In the genomic region with DNA sequence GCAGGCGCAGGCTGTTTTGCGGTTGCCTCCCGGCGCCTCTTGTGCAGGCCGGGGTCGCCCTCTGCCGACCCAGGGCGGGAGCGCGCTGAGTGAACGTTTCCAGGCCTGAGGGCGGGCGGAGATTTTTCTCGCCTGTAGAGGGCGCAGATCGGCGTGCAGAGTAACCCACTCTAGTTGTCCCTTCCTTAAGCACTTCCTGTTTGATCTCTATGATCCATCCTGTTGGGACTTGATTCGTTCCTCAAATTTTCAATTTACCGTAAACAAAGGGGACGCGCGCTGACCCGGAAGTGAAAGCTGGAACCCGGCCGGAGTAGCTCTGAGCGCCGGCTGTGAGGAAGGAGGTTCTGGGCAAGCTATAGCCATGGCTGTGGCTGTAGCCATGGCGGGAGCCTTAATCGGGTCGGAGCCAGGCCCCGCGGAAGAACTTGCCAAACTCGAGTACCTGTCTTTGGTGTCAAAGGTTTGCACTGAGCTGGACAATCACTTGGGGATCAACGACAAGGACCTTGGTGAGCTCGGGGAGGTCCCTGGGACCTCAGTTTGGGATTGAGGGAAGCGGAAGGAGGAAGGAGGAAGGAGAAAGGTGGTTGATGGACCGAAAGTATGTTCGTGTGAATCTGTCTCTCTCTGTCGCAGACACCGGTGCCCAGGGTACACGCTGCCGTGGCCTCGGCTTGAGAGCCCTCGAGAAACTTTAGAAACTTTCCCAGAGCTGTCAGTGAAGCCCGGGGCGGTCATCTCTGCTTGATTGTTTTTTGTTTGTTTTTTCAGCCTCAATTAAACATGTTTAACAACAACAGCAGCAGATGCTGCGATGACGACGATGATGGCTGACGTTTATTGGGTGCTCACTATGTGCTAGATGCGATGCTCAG, we compare ENCODE assay signal across 1 cellular context.
TF ChIP-seq lines count a peak whose summit lies in the region.

TSS of gene DHX8 (plus strand) at position 302 of the 878 bp plus-strand sequence. CDS start at position 365, 63 bp downstream.

TF ChIP-seq in K562, 482 proteins besides CTCF, POLR2A, EP300 and RAD21 (continued from another document and continues in another):
- TF ChIP-seq ZBTB12 (CRISPR knock-in tag; IDR thresholded peaks at IDR 0.05) (no peak), KAT7 (CRISPR knock-in tag; IDR thresholded peaks at IDR 0.05; ENCODE audit: borderline replicate concordance) (no peak; the same call in 1 of the 2 replicates), GATA2 (CRISPR knock-in tag; IDR thresholded peaks at IDR 0.05) (no peak), ZBTB8A (IDR thresholded peaks at IDR 0.05; ENCODE audit: partially characterized antibody) (no peak), HMG20A (CRISPR knock-in tag; conservative IDR thresholded peaks at IDR 0.05) (no peak), ZNF384 (IDR thresholded peaks at IDR 0.05; ENCODE audit: low read depth, low read length) (peak; percentile 28), SAP30 (IDR thresholded peaks at IDR 0.05; ENCODE audit: borderline replicate concordance, insufficient read depth, low read depth, low read length, poor library complexity, severe bottlenecking) (peak; percentile 75), ZNF696 (CRISPR knock-in tag; conservative IDR thresholded peaks at IDR 0.05) (no peak), MTA2 (IDR thresholded peaks at IDR 0.05; ENCODE audit: low read depth) (peak; percentile 75; the same call in 1 of the 2 replicates), JUNB (CRISPR knock-in tag; conservative IDR thresholded peaks at IDR 0.05) (no peak), RBM15 (IDR thresholded peaks at IDR 0.05; ENCODE audit: insufficient read depth, low read length) (no peak), NBN (IDR thresholded peaks at IDR 0.05; ENCODE audit: low read depth) (peak; percentile 83; the same call in 1 of the 2 replicates), ZNF274 (IDR thresholded peaks at IDR 0.05; ENCODE audit: borderline replicate concordance, low read depth, low read length) (no peak), ZNF644 (tag; IDR thresholded peaks at IDR 0.05; ENCODE audit: low read depth) (no peak), RBFOX2 (IDR thresholded peaks at IDR 0.05; ENCODE audit: low read depth, low read length) (peak; percentile 82), MYC (IDR thresholded peaks at IDR 0.05; ENCODE audit: low read depth, low read length) (peak; percentile 73; the same call in 1 of the 2 replicates), MYC (CRISPR knock-in tag; IDR thresholded peaks at IDR 0.05; ENCODE audit: borderline replicate concordance, low read depth) (no peak), CEBPB (tag; IDR thresholded peaks at IDR 0.05) (no peak), OTX1 (CRISPR knock-in tag; IDR thresholded peaks at IDR 0.05) (no peak), SETDB1 (IDR thresholded peaks at IDR 0.05; ENCODE audit: low read length) (peak; percentile 13), ZNF311 (CRISPR knock-in tag; IDR thresholded peaks at IDR 0.05) (no peak), KAT8 (IDR thresholded peaks at IDR 0.05; ENCODE audit: low read depth) (0 out of 2 replicates have a peak, but pooled peaks have one; percentile 57), RERE (CRISPR knock-in tag; IDR thresholded peaks at IDR 0.05; ENCODE audit: borderline replicate concordance) (no peak), BRF1 (IDR thresholded peaks at IDR 0.05; ENCODE audit: borderline replicate concordance, extremely low read depth, insufficient read length) (no peak), CBX2 (IDR thresholded peaks at IDR 0.05; ENCODE audit: insufficient read depth, low read length, poor library complexity, severe bottlenecking) (no peak), ZNF766 (CRISPR knock-in tag; conservative IDR thresholded peaks at IDR 0.05) (no peak), ZNF24 (IDR thresholded peaks at IDR 0.05) (peak; percentile 63), ZC3H8 (IDR thresholded peaks at IDR 0.05) (0 out of 2 replicates have a peak, but pooled peaks have one; percentile 82)
- TF ChIP-seq, protein P1, sequence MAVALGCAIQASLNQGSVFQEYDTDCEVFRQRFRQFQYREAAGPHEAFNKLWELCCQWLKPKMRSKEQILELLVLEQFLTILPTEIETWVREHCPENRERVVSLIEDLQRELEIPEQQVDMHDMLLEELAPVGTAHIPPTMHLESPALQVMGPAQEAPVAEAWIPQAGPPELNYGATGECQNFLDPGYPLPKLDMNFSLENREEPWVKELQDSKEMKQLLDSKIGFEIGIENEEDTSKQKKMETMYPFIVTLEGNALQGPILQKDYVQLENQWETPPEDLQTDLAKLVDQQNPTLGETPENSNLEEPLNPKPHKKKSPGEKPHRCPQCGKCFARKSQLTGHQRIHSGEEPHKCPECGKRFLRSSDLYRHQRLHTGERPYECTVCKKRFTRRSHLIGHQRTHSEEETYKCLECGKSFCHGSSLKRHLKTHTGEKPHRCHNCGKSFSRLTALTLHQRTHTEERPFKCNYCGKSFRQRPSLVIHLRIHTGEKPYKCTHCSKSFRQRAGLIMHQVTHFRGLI (CRISPR knock-in tag; IDR thresholded peaks at IDR 0.05), result no peak
- TF ChIP-seq, protein P2, sequence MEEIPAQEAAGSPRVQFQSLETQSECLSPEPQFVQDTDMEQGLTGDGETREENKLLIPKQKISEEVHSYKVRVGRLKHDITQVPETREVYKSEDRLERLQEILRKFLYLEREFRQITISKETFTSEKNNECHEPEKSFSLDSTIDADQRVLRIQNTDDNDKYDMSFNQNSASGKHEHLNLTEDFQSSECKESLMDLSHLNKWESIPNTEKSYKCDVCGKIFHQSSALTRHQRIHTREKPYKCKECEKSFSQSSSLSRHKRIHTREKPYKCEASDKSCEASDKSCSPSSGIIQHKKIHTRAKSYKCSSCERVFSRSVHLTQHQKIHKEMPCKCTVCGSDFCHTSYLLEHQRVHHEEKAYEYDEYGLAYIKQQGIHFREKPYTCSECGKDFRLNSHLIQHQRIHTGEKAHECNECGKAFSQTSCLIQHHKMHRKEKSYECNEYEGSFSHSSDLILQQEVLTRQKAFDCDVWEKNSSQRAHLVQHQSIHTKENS (CRISPR knock-in tag; IDR thresholded peaks at IDR 0.05), result no peak
- TF ChIP-seq, protein P3, sequence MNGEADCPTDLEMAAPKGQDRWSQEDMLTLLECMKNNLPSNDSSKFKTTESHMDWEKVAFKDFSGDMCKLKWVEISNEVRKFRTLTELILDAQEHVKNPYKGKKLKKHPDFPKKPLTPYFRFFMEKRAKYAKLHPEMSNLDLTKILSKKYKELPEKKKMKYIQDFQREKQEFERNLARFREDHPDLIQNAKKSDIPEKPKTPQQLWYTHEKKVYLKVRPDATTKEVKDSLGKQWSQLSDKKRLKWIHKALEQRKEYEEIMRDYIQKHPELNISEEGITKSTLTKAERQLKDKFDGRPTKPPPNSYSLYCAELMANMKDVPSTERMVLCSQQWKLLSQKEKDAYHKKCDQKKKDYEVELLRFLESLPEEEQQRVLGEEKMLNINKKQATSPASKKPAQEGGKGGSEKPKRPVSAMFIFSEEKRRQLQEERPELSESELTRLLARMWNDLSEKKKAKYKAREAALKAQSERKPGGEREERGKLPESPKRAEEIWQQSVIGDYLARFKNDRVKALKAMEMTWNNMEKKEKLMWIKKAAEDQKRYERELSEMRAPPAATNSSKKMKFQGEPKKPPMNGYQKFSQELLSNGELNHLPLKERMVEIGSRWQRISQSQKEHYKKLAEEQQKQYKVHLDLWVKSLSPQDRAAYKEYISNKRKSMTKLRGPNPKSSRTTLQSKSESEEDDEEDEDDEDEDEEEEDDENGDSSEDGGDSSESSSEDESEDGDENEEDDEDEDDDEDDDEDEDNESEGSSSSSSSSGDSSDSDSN (IDR thresholded peaks at IDR 0.05; ENCODE audit: borderline replicate concordance in 1 of 2, low read depth in 2 of 2, low read length in 2 of 2), result peak; percentile 70 to 73; a peak in 1 of 4 replicates
- TF ChIP-seq, protein P4, sequence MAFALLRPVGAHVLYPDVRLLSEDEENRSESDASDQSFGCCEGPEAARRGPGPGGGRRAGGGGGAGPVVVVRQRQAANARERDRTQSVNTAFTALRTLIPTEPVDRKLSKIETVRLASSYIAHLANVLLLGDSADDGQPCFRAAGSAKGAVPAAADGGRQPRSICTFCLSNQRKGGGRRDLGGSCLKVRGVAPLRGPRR (CRISPR knock-in tag; IDR thresholded peaks at IDR 0.05), result no peak
- TF ChIP-seq, protein P5, sequence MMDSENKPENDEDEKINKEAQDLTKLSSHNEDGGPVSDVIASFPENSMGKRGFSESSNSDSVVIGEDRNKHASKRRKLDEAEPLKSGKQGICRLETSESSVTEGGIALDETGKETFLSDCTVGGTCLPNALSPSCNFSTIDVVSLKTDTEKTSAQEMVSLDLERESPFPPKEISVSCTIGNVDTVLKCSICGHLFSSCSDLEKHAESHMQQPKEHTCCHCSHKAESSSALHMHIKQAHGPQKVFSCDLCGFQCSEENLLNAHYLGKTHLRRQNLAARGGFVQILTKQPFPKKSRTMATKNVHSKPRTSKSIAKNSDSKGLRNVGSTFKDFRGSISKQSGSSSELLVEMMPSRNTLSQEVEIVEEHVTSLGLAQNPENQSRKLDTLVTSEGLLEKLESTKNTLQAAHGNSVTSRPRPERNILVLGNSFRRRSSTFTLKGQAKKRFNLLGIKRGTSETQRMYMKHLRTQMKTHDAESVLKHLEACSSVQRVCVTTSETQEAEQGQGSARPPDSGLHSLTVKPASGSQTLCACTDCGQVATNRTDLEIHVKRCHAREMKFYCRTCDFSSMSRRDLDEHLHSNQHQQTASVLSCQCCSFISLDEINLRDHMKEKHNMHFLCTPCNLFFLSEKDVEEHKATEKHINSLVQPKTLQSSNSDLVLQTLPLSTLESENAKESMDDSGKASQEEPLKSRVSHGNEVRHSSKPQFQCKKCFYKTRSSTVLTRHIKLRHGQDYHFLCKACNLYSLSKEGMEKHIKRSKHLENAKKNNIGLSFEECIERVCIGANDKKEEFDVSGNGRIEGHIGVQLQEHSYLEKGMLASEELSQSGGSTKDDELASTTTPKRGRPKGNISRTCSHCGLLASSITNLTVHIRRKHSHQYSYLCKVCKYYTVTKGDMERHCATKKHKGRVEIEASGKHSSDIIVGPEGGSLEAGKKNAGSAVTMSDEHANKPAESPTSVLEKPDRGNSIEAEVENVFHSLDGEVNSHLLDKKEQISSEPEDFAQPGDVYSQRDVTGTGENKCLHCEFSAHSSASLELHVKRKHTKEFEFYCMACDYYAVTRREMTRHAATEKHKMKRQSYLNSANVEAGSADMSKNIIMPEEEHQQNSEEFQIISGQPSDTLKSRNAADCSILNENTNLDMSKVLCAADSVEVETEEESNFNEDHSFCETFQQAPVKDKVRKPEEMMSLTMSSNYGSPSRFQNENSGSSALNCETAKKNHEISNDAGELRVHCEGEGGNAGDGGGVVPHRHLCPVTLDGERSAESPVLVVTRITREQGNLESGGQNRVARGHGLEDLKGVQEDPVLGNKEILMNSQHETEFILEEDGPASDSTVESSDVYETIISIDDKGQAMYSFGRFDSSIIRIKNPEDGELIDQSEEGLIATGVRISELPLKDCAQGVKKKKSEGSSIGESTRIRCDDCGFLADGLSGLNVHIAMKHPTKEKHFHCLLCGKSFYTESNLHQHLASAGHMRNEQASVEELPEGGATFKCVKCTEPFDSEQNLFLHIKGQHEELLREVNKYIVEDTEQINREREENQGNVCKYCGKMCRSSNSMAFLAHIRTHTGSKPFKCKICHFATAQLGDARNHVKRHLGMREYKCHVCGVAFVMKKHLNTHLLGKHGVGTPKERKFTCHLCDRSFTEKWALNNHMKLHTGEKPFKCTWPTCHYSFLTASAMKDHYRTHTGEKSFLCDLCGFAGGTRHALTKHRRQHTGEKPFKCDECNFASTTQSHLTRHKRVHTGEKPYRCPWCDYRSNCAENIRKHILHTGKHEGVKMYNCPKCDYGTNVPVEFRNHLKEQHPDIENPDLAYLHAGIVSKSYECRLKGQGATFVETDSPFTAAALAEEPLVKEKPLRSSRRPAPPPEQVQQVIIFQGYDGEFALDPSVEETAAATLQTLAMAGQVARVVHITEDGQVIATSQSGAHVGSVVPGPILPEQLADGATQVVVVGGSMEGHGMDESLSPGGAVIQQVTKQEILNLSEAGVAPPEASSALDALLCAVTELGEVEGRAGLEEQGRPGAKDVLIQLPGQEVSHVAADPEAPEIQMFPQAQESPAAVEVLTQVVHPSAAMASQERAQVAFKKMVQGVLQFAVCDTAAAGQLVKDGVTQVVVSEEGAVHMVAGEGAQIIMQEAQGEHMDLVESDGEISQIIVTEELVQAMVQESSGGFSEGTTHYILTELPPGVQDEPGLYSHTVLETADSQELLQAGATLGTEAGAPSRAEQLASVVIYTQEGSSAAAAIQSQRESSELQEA (IDR thresholded peaks at IDR 0.05; ENCODE audit: low read depth), result no peak
